ENCODE assay signal across 11 cellular contexts in genomic region chr3:37096292-37096691, GRCh38.
DNase-seq lines count a peak whose midpoint lies in the region; ATAC-seq lines count a peak whose summit lies in the region.
"Had no signal": no experiment of that assay in that cellular context is flagged by ENCODE, and none has a peak within 500 bp of the region (broad histone marks: within the 10 kb centered on the region; RNA-seq: fewer than 3 reads in every experiment).

No MANE protein-coding gene starts in this region.

- ATAC-seq in HG02884 (IDR thresholded peaks at IDR 0.05; ENCODE audit: unreplicated experiment): no peak

- H3K4me3 ChIP-seq in iPS DF 6.9 (ENCODE audit: low read length): no peak overlapping the region
- H3K4me3 ChIP-seq in skeletal muscle satellite cell (ENCODE audit: low read length): no peak overlapping the region
- H3K4me3 ChIP-seq: colonic mucosa, SJCRH30 had no signal

- H3K4me1 ChIP-seq in iPS DF 6.9 (ENCODE audit: control insufficient read depth, insufficient read depth, low read length): no peaks in the 10 kb centered on the region
- H3K4me1 ChIP-seq in skeletal muscle satellite cell (ENCODE audit: control insufficient read depth, insufficient read depth, low read length): peaks cover 18% of the 10 kb centered on the region
- H3K4me1 ChIP-seq: colonic mucosa had no signal

- H3K36me3 ChIP-seq in iPS DF 6.9 (ENCODE audit: control insufficient read depth, insufficient read depth, low read length) (no peaks in the 10 kb centered on the region), skeletal muscle satellite cell (ENCODE audit: insufficient read depth, low read length) (peaks cover 12% of the 10 kb centered on the region)
- H3K36me3 ChIP-seq: colonic mucosa had no signal

- no peak overlapping the region for H3K27ac ChIP-seq in iPS DF 6.9 (ENCODE audit: low read length)
- H3K27ac ChIP-seq: colonic mucosa, SJCRH30 had no signal

- H3K4me2 ChIP-seq in skeletal muscle satellite cell (ENCODE audit: low read length): peak overlapping the region; percentile 37

- WGBS in iPS DF 6.9 (ENCODE audit: insufficient coverage, insufficient read length): no CpG with 5 or more reads among the region's 1 CpG

- H3K9me3 ChIP-seq in iPS DF 6.9 (ENCODE audit: control insufficient read depth, insufficient read depth, low read length): no peaks in the 10 kb centered on the region
- no peaks in the 10 kb centered on the region for H3K9me3 ChIP-seq in skeletal muscle satellite cell (replicated peaks; ENCODE audit: low read length)
- H3K9me3 ChIP-seq: colonic mucosa, SJCRH30 had no signal

- peak overlapping the region; percentile 42 for H3K9ac ChIP-seq in skeletal muscle satellite cell (ENCODE audit: low read depth, low read length)

- H3K27me3 ChIP-seq in iPS DF 6.9 (ENCODE audit: control insufficient read depth, insufficient read depth, low read length) (no peaks in the 10 kb centered on the region), skeletal muscle satellite cell (ENCODE audit: control insufficient read depth, insufficient read depth, low read length) (no peaks in the 10 kb centered on the region)
- H3K27me3 ChIP-seq: colonic mucosa, SJCRH30 had no signal

- DNase-seq in GM04504 (ENCODE audit: low read depth) (peak; percentile 53), amniotic epithelial cell (ENCODE audit: low read depth) (peak; percentile 60), iPS DF 6.9 (ENCODE audit: low read depth, low spot score) (peak; percentile 2), SKM-1 (lab: John Stamatoyannopoulos, UW; ENCODE audit: unreplicated experiment) (no peak), NCI-H526 treated with DMSO at 0.1 percent for 48 hours (lab: John Stamatoyannopoulos, UW) (no peak)
- DNase-seq: colonic mucosa, Kasumi-1, NCI-H446 treated with DMSO at 0.1 percent for 48 hours had no signal

Comparison
In these comparisons a context has a peak if more than half of its experiments do, and no peak if none do; other contexts are left out.
1. DNase-seq: peak in GM04504 (single experiment), amniotic epithelial cell (single experiment) and iPS DF 6.9 (single experiment); none in SKM-1 (single experiment) and NCI-H526 treated with DMSO at 0.1 percent for 48 hours (single experiment).